In the genomic region with DNA sequence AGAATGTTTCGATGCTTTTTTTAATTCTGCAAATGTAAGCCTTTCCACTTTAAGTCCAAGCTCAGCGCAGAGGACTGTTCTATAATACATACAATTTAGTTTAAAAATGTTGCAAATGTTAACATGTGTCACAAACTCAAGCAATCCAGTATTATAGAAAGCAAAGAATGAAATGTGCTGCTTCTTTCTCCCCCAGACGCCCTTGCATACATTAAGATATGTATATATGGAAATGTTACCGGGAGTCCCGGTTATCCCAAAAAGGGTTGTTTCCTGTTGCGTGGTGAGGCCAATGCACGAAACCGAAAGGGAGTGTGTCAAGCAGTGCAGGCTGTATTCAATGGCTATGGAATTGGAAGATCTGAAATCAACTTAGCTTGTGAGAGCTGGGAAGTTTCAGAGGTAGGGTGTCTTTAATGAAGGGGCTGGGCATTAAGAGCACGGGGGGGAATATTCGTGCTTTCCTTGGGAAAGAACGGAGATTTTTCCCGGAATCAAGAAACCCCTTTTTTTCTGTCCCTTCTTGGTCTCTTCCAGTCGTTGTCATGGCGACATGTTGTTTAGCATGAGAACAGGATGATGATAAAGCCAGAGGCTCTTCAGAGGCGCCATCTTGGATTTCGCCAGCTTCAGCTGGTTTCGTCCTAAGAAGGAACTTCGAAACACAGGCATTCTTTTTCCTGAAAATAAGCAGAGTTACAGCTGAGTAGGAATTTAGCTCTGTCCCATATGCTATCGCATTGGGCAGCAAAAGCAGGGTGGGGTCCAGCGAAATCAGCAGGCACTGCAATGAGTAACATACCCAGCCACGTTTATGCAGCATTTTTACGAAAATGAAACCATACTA, we compare ENCODE assay signal across 8 cellular contexts. TPM values are rescaled to one million over a fixed set of nuclear protein-coding genes. Genes with fewer than 3 reads are reported as not detected.
A peak's percentile ranks its signal among the peaks of the same experiment; 100 is the strongest.
DNase-seq lines count a peak whose midpoint lies in the region; ATAC-seq, FAIRE-seq and TF ChIP-seq lines count a peak whose summit lies in the region.

No MANE protein-coding gene starts in this region.

- H3K27ac ChIP-seq in kidney (ENCODE audit: low read depth in 2 of 2, low read length in 2 of 2) = peak overlapping the region; percentile 98 to 100

- H3K4me1 ChIP-seq in kidney (ENCODE audit: control insufficient read depth in 1 of 2, insufficient read depth in 1 of 2, low read depth in 1 of 2, low read length in 2 of 2) = peaks cover 6% of the 10 kb centered on the region in 2 donors

- H3K9ac ChIP-seq in kidney (ENCODE audit: low read length in 2 of 2) = peak overlapping the region; percentile 99

- H3K9me3 ChIP-seq in kidney (ENCODE audit: control insufficient read depth in 1 of 2, low read length in 2 of 2) = no peaks in the 10 kb centered on the region

- DNase-seq in AG20443 (ENCODE audit: low spot score) (peak; percentile 75), NCI-H460 (ENCODE audit: extremely low read depth, low read depth) (peak; percentile 89), cerebellum (ENCODE audit: low spot score) (peak; percentile 86), kidney (peak; percentile 91)
- DNase-seq in activated CD4-positive, CD25-positive, alpha-beta regulatory T cell treated with anti-CD3 and anti-CD28 coated beads, Interleukin-2, amount 50 U/mL, for 72 hours = peak; percentile 69
- peak; percentile 26 to 47 for DNase-seq in stimulated activated CD4-positive, alpha-beta T cell treated with anti-CD3 and anti-CD28 coated beads, Interleukin-15, amount 100 ng/mL, for 1 hour (ENCODE audit: low read depth in 1 of 2, low spot score in 1 of 2)

- H3K36me3 ChIP-seq in kidney (ENCODE audit: control insufficient read depth in 1 of 2, insufficient read depth in 2 of 2, low read length in 2 of 2) = no peaks in the 10 kb centered on the region

- intact Hi-C loops in kidney (cut with DNase I) = no loop called here

- FAIRE-seq in kidney (lab: Jason Lieb, UNC) = peak; percentile 49

- peak; percentile 70 for ATAC-seq in GM19043 (IDR thresholded peaks at IDR 0.05; ENCODE audit: low read depth, unreplicated experiment)
- peak; percentile 80 for ATAC-seq in HG03354 (IDR thresholded peaks at IDR 0.05; ENCODE audit: poor library complexity, severe bottlenecking, unreplicated experiment)

- H3K4me3 ChIP-seq in kidney (ENCODE audit: low read length in 2 of 2) = peak overlapping the region; percentile 98 to 99

- no peak for TF ChIP-seq CTCF in kidney (IDR thresholded peaks at IDR 0.05; ENCODE audit: borderline replicate concordance, extremely low read depth, insufficient read depth)

RNA-seq across cellular contexts. Expression of a gene that starts 10.1 kb away (rescaled TPM):
- total RNA-seq in NCI-H460 (2014; rRNA removed; shearing (Covaris generic)) = 171 and 185 TPM in 2 replicates
- polyA plus RNA-seq in NCI-H460 (2014; cell fraction: nucleus; rRNA removed) = 168 and 177 TPM in 2 replicates
- total RNA-seq in cerebellum (8.3 TPM), kidney (37.0 TPM)
- polyA plus RNA-seq in kidney (ENCODE audit: insufficient read depth, low read depth, low replicate concordance) = 291 TPM

RNA-seq across cellular contexts. Expression of a gene that starts 18.2 kb away (rescaled TPM):
- 90.0 and 93.5 TPM in 2 replicates for total RNA-seq in NCI-H460 (2014; rRNA removed; shearing (Covaris generic))
- 78.5 and 82.1 TPM in 2 replicates for polyA plus RNA-seq in NCI-H460 (2014; cell fraction: nucleus; rRNA removed)
- total RNA-seq in cerebellum (16.1 TPM), kidney (136 TPM)
- polyA plus RNA-seq in kidney (ENCODE audit: insufficient read depth, low read depth, low replicate concordance) = 212 TPM

Comparison
In these comparisons a context has a peak if more than half of its experiments do, and no peak if none do; other contexts are left out.
1. Peak in every context shown above with its lines: DNase-seq, ATAC-seq, H3K4me3 ChIP-seq and H3K27ac ChIP-seq.
2. DNase-seq: peak in every context shown above with its lines; median percentile 91 in kidney; 89 in NCI-H460; 86 in cerebellum; 75 in AG20443; 69 in activated CD4-positive, CD25-positive, alpha-beta regulatory T cell treated with anti-CD3 and anti-CD28 coated beads, Interleukin-2, amount 50 U/mL, for 72 hours; 36 in stimulated activated CD4-positive, alpha-beta T cell treated with anti-CD3 and anti-CD28 coated beads, Interleukin-15, amount 100 ng/mL, for 1 hour.